ENCODE assay signal across 8 cellular contexts in the genomic region with DNA sequence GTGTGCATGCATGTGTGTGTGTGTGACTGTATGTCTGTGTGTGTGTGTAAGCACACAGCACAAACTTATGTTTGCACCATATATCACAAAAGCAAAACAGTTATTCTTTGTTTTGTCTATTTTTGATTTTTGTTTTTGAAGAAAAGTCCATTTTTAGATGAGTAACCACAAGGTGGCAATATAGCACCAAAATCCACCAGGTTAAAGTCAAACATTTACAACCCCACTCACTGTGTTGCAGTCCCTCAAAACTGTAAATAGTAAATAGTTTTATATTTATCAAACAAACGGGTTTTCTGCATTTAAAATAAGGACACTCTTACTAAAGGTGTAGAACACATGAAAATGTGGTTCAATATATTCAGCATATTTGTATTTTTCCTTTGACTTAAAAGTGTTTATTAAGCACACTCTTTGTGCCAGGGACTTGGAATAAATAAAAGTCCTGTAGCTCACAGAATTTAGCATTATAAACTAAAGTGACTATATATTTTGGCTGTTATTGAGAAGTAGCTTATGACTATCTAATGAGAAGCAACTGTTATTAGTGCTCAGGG.
DNase-seq lines count a peak whose midpoint lies in the region; ATAC-seq, FAIRE-seq and TF ChIP-seq lines count a peak whose summit lies in the region.

No MANE protein-coding gene starts in this region.

- TF ChIP-seq RAD21 in HepG2 (CRISPR knock-in tag; IDR thresholded peaks at IDR 0.05): 0 out of 2 replicates have a peak, but pooled peaks have one; percentile 53

- TF ChIP-seq POLR2A in HepG2 (IDR thresholded peaks at IDR 0.05; ENCODE audit: insufficient read depth in 1 of 2, low read depth in 2 of 2, low read length in 2 of 2): no peak

- CTCF ChIA-PET in HepG2 (lab: Yijun Ruan, JAX; ENCODE audit: low intra/inter-chr PET ratio, low total read pairs): interaction anchor here (1.4 to 1.6 kb wide), 2 partner anchors 440 to 847 kb away, joined by 6 to 7 read pairs; no protein-coding TSS in a partner anchor

- in situ Hi-C loops in KBM-7 (cut with MboI; ENCODE audit: low pct_unique_long_range_greater_than_20kb, low sequenced_read_pairs): no loop called here
- in situ Hi-C loops in HepG2 (cut with HindIII; ENCODE audit: extremely low pct_ligation_motif_present, low pct_unique_long_range_greater_than_20kb): loop anchor here (10.0 to 25.0 kb wide), 2 partner anchors 517 to 849 kb away; no protein-coding TSS in a partner anchor

- H2AFZ ChIP-seq in astrocyte (ENCODE audit: low read depth, low read length): no peak overlapping the region
- H2AFZ ChIP-seq in HepG2 (ENCODE audit: low read length): no peak overlapping the region

- ATAC-seq in HepG2 (peak; percentile 59), GM18858 (IDR thresholded peaks at IDR 0.05; ENCODE audit: unreplicated experiment) (no peak), HG03108 (IDR thresholded peaks at IDR 0.05; ENCODE audit: unreplicated experiment) (no peak), HG02571 (IDR thresholded peaks at IDR 0.05; ENCODE audit: unreplicated experiment) (no peak)

- H4K20me1 ChIP-seq in astrocyte (ENCODE audit: insufficient read depth, low read length) (no peaks in the 10 kb centered on the region), HepG2 (ENCODE audit: insufficient read depth, low read length) (no peaks in the 10 kb centered on the region)

- POLR2A ChIA-PET in HepG2 (lab: Yijun Ruan, JAX): no interaction called here

- H3K27ac Mint-ChIP-seq in astrocyte (ENCODE audit: unreplicated experiment): no peak overlapping the region

- H3K27me3 ChIP-seq in astrocyte (ENCODE audit: insufficient read depth, low read length): no peaks in the 10 kb centered on the region
- no peaks in the 10 kb centered on the region for H3K27me3 ChIP-seq in HepG2 (ENCODE audit: control insufficient read depth in 1 of 2, insufficient read depth in 2 of 2, low read length in 2 of 2)
- H3K27me3 ChIP-seq in colonic mucosa: no peaks in the 10 kb centered on the region

- H3K9ac ChIP-seq in astrocyte (ENCODE audit: low read length): no peak overlapping the region
- no peak overlapping the region for H3K9ac ChIP-seq in HepG2 (ENCODE audit: insufficient read depth, low read depth, low read length)
- H3K9ac ChIP-seq in colonic mucosa (ENCODE audit: low read depth in 2 of 2, low read length in 2 of 2): no peak overlapping the region

- no peak for TF ChIP-seq EP300 in HepG2 (IDR thresholded peaks at IDR 0.05; ENCODE audit: low read depth in 2 of 2, low read length in 2 of 2)
- no peak for TF ChIP-seq EP300 in HepG2 (CRISPR knock-in tag; IDR thresholded peaks at IDR 0.05; ENCODE audit: borderline replicate concordance)

- H3K4me3 Mint-ChIP-seq in astrocyte (ENCODE audit: unreplicated experiment): no peak overlapping the region

- no peaks in the 10 kb centered on the region for H3K9me3 ChIP-seq in astrocyte (ENCODE audit: insufficient read depth, low read depth, low read length)
- H3K9me3 ChIP-seq in HepG2 (ENCODE audit: low read length): no peaks in the 10 kb centered on the region
- H3K9me3 ChIP-seq in colonic mucosa: no peaks in the 10 kb centered on the region

- no peaks in the 10 kb centered on the region for H3K36me3 ChIP-seq in astrocyte (ENCODE audit: insufficient read depth, low read length)
- H3K36me3 ChIP-seq in HepG2 (replicated peaks in 1 of 2; ENCODE audit: control insufficient read depth in 1 of 2, insufficient read depth in 2 of 2, low read length in 2 of 2): no peaks in the 10 kb centered on the region
- H3K36me3 ChIP-seq in colonic mucosa: no peaks in the 10 kb centered on the region

- 0% methylated on average over 1 of the region's 1 CpG for WGBS in HepG2 (ENCODE audit: low lambda C conversion rate)

- no peaks in the 10 kb centered on the region for H3K9me3 Mint-ChIP-seq in astrocyte (ENCODE audit: unreplicated experiment)

- intact Hi-C loops in HepG2 (cut with micrococcal nuclease; ENCODE audit: unreplicated experiment): loop anchor here (1.0 to 10.0 kb wide), 4 partner anchors 441 to 1149 kb away; no protein-coding TSS in a partner anchor
- intact Hi-C loops in colonic mucosa (cut with DNase I): loop anchor here (5.0 kb wide), 2 partner anchors 442 to 507 kb away; no protein-coding TSS in a partner anchor

- H3K27ac ChIP-seq in astrocyte (ENCODE audit: low read depth, low read length): no peak overlapping the region
- no peak overlapping the region for H3K27ac ChIP-seq in HepG2 (ENCODE audit: extremely low read length, insufficient read depth, low read length)
- H3K27ac ChIP-seq in colonic mucosa: no peak overlapping the region

- no peaks in the 10 kb centered on the region for H3K36me3 Mint-ChIP-seq in astrocyte (ENCODE audit: low read depth, unreplicated experiment)

- FAIRE-seq in G401.6 (lab: Jason Lieb, UNC) (peak; percentile 86), astrocyte (lab: Jason Lieb, UNC) (no peak), HepG2 (lab: Jason Lieb, UNC) (peak; percentile 83)

- H3K4me1 Mint-ChIP-seq in astrocyte (ENCODE audit: low read depth, unreplicated experiment): peaks cover 12% of the 10 kb centered on the region

- H3K79me2 ChIP-seq in astrocyte (ENCODE audit: insufficient read depth, low read length) (no peaks in the 10 kb centered on the region), HepG2 (ENCODE audit: insufficient read depth, low read length) (no peaks in the 10 kb centered on the region)

- no peaks in the 10 kb centered on the region for H3K27me3 Mint-ChIP-seq in astrocyte (ENCODE audit: low read depth, unreplicated experiment)

- peak; percentile 62 for TF ChIP-seq CTCF in astrocyte (IDR thresholded peaks at IDR 0.05; ENCODE audit: insufficient read depth, low read depth, low read length)
- TF ChIP-seq CTCF in HepG2 (CRISPR knock-in tag; IDR thresholded peaks at IDR 0.05): peak; percentile 64
- TF ChIP-seq CTCF in colonic mucosa (IDR thresholded peaks at IDR 0.05): no peak

- no peak overlapping the region for H3K4me2 ChIP-seq in astrocyte (ENCODE audit: low read length)
- H3K4me2 ChIP-seq in HepG2 (ENCODE audit: low read depth, low read length): no peak overlapping the region

- H3K4me1 ChIP-seq in astrocyte (ENCODE audit: insufficient read depth, low read length): no peaks in the 10 kb centered on the region
- H3K4me1 ChIP-seq in HepG2 (ENCODE audit: insufficient read depth, low read length): no peaks in the 10 kb centered on the region
- H3K4me1 ChIP-seq in colonic mucosa: no peaks in the 10 kb centered on the region

- BruUV-seq in HepG2 (replicated peaks; lab: Mats Ljungman, UMichigan): no TSS peak

- H3K4me3 ChIP-seq in astrocyte (ENCODE audit: insufficient read depth, low read depth, low read length) (no peak overlapping the region), HepG2 (replicated peaks in 1 of 3; ENCODE audit: insufficient read depth in 1 of 3, low read depth in 2 of 3, low read length in 3 of 3) (no peak overlapping the region), colonic mucosa (no peak overlapping the region)

- DNase-seq in KBM-7 (peak; percentile 46), astrocyte (ENCODE audit: low read depth) (peak; percentile 12), HepG2 (ENCODE audit: low spot score) (peak; percentile 12), colonic mucosa (no peak)

TF ChIP-seq in HepG2, 621 proteins besides CTCF, POLR2A, EP300 and RAD21:
- TF ChIP-seq SMC3 (IDR thresholded peaks at IDR 0.05; ENCODE audit: low read length) (peak; percentile 53), RNF2 (conservative IDR thresholded peaks at IDR 0.05; ENCODE audit: low read depth) (no peak), STAG1 (CRISPR knock-in tag; IDR thresholded peaks at IDR 0.05) (peak; percentile 76)
- TF ChIP-seq, protein P1, sequence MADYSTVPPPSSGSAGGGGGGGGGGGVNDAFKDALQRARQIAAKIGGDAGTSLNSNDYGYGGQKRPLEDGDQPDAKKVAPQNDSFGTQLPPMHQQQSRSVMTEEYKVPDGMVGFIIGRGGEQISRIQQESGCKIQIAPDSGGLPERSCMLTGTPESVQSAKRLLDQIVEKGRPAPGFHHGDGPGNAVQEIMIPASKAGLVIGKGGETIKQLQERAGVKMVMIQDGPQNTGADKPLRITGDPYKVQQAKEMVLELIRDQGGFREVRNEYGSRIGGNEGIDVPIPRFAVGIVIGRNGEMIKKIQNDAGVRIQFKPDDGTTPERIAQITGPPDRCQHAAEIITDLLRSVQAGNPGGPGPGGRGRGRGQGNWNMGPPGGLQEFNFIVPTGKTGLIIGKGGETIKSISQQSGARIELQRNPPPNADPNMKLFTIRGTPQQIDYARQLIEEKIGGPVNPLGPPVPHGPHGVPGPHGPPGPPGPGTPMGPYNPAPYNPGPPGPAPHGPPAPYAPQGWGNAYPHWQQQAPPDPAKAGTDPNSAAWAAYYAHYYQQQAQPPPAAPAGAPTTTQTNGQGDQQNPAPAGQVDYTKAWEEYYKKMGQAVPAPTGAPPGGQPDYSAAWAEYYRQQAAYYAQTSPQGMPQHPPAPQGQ (CRISPR knock-in tag; IDR thresholded peaks at IDR 0.05; ENCODE audit: borderline replicate concordance): no peak
